ENCODE assay signal across 8 cellular contexts in genomic region chr22:36144886-36145541, GRCh38. TPM values are rescaled to one million over a fixed set of nuclear protein-coding genes. Genes with fewer than 3 reads are reported as not detected.
DNase-seq lines count a peak whose midpoint lies in the region; ATAC-seq and TF ChIP-seq lines count a peak whose summit lies in the region.

No MANE protein-coding gene starts in this region.

- H4K20me1 ChIP-seq in DOHH2 (ENCODE audit: control insufficient read depth, insufficient read depth, low read depth, low read length), result no peaks in the 10 kb centered on the region

- no peaks in the 10 kb centered on the region for H3K27me3 Mint-ChIP-seq in activated CD8-positive, alpha-beta memory T cell treated with anti-CD3 and anti-CD28 coated beads, Interleukin-2, amount 10 ng/mL, durations not matched to agents 7 days and 5 days
- peaks cover 8% of the 10 kb centered on the region for H3K27me3 Mint-ChIP-seq in nephron progenitor cell (ENCODE audit: low read depth, poor library complexity)

- no peak overlapping the region for H3K27ac ChIP-seq in 22Rv1
- no peak overlapping the region for H3K27ac ChIP-seq in DOHH2 (ENCODE audit: low read depth, low read length)

- TF ChIP-seq CTCF in 22Rv1 (IDR thresholded peaks at IDR 0.05), result peak; percentile 69
- TF ChIP-seq CTCF in DOHH2 (IDR thresholded peaks at IDR 0.05; ENCODE audit: low read depth, low read length, poor library complexity, severe bottlenecking), result peak; percentile 71
- peak; percentile 80 for TF ChIP-seq CTCF in nephron progenitor cell (IDR thresholded peaks at IDR 0.05)

- no peak overlapping the region for H3K27ac Mint-ChIP-seq in activated CD8-positive, alpha-beta memory T cell treated with anti-CD3 and anti-CD28 coated beads, Interleukin-2, amount 10 ng/mL, durations not matched to agents 7 days and 5 days
- H3K27ac Mint-ChIP-seq in nephron progenitor cell, result no peak overlapping the region

- H3K79me2 ChIP-seq in DOHH2 (ENCODE audit: control insufficient read depth, low read length), result no peaks in the 10 kb centered on the region

- H3K4me1 ChIP-seq in DOHH2 (ENCODE audit: control insufficient read depth, low read length), result no peaks in the 10 kb centered on the region

- no peaks in the 10 kb centered on the region for H3K9me2 ChIP-seq in DOHH2 (replicated peaks; ENCODE audit: control insufficient read depth, low read length)

- CTCF ChIA-PET in activated CD8-positive, alpha-beta memory T cell treated with anti-CD3 and anti-CD28 coated beads, Interleukin-2, amount 10 ng/mL, durations not matched to agents 7 days and 5 days (lab: Charles Lee), result interaction anchor here (0.7 to 10.7 kb wide), 12 partner anchors 8 to 602 kb away, joined by 3 to 100 read pairs (median 4); partner anchors contain the start of gene APOL2

- H3K4me3 ChIP-seq in DOHH2 (ENCODE audit: low read length), result no peak overlapping the region

- no peaks in the 10 kb centered on the region for H3F3A ChIP-seq in DOHH2 (ENCODE audit: control insufficient read depth, insufficient read depth)

- H3K9me3 Mint-ChIP-seq in activated CD8-positive, alpha-beta memory T cell treated with anti-CD3 and anti-CD28 coated beads, Interleukin-2, amount 10 ng/mL, durations not matched to agents 7 days and 5 days (ENCODE audit: low read depth), result no peaks in the 10 kb centered on the region
- no peaks in the 10 kb centered on the region for H3K9me3 Mint-ChIP-seq in nephron progenitor cell

- no peak overlapping the region for H3K4me3 Mint-ChIP-seq in activated CD8-positive, alpha-beta memory T cell treated with anti-CD3 and anti-CD28 coated beads, Interleukin-2, amount 10 ng/mL, durations not matched to agents 7 days and 5 days
- no peak overlapping the region for H3K4me3 Mint-ChIP-seq in nephron progenitor cell

- no peaks in the 10 kb centered on the region for H3K36me3 ChIP-seq in DOHH2 (ENCODE audit: control insufficient read depth, low read length)

- H3K9me3 ChIP-seq in DOHH2 (ENCODE audit: control insufficient read depth, insufficient read depth, low read length), result no peaks in the 10 kb centered on the region

- peaks cover 61% of the 10 kb centered on the region for H3K36me3 Mint-ChIP-seq in activated CD8-positive, alpha-beta memory T cell treated with anti-CD3 and anti-CD28 coated beads, Interleukin-2, amount 10 ng/mL, durations not matched to agents 7 days and 5 days
- H3K36me3 Mint-ChIP-seq in nephron progenitor cell (ENCODE audit: low read depth), result no peaks in the 10 kb centered on the region

- no peak overlapping the region for H3K4me2 ChIP-seq in DOHH2 (ENCODE audit: low read length)

- peak; percentile 43 for DNase-seq in NCI-H1092 treated with DMSO at 0.1 percent for 48 hours (lab: John Stamatoyannopoulos, UW)
- DNase-seq in activated CD8-positive, alpha-beta memory T cell treated with anti-CD3 and anti-CD28 coated beads, Interleukin-2, amount 10 ng/mL, durations not matched to agents 7 days and 5 days, result peak; percentile 65
- peak; percentile 68 for DNase-seq in fibroblast of the conjunctiva (ENCODE audit: low read depth)
- peak; percentile 59 for DNase-seq in nephron progenitor cell

- peaks cover 20% of the 10 kb centered on the region for H3K27me3 ChIP-seq in DOHH2 (ENCODE audit: control insufficient read depth, low read length)

- peak; percentile 68 for ATAC-seq in activated CD8-positive, alpha-beta memory T cell treated with anti-CD3 and anti-CD28 coated beads, Interleukin-2, amount 10 ng/mL, durations not matched to agents 7 days and 5 days
- ATAC-seq in HG03457 (IDR thresholded peaks at IDR 0.05; ENCODE audit: unreplicated experiment) (no peak), GM21447 (IDR thresholded peaks at IDR 0.05; ENCODE audit: unreplicated experiment) (no peak)

- peaks cover 14% of the 10 kb centered on the region for H3K4me1 Mint-ChIP-seq in activated CD8-positive, alpha-beta memory T cell treated with anti-CD3 and anti-CD28 coated beads, Interleukin-2, amount 10 ng/mL, durations not matched to agents 7 days and 5 days
- peaks cover 55% of the 10 kb centered on the region for H3K4me1 Mint-ChIP-seq in nephron progenitor cell

RNA-seq across cellular contexts. Expression of gene APOL3, which starts 15.5 kb away (rescaled TPM):
- 100 to 1,000 TPM; 134 to 160 TPM for total RNA-seq in activated CD8-positive, alpha-beta memory T cell treated with anti-CD3 and anti-CD28 coated beads, Interleukin-2, amount 10 ng/mL, durations not matched to agents 7 days and 5 days

RNA-seq across cellular contexts. Expression of gene APOL4, which starts 56.6 kb away (rescaled TPM):
- total RNA-seq in activated CD8-positive, alpha-beta memory T cell treated with anti-CD3 and anti-CD28 coated beads, Interleukin-2, amount 10 ng/mL, durations not matched to agents 7 days and 5 days, result 10 to 100 TPM; 17.0 to 22.6 TPM
